In the genomic region with DNA sequence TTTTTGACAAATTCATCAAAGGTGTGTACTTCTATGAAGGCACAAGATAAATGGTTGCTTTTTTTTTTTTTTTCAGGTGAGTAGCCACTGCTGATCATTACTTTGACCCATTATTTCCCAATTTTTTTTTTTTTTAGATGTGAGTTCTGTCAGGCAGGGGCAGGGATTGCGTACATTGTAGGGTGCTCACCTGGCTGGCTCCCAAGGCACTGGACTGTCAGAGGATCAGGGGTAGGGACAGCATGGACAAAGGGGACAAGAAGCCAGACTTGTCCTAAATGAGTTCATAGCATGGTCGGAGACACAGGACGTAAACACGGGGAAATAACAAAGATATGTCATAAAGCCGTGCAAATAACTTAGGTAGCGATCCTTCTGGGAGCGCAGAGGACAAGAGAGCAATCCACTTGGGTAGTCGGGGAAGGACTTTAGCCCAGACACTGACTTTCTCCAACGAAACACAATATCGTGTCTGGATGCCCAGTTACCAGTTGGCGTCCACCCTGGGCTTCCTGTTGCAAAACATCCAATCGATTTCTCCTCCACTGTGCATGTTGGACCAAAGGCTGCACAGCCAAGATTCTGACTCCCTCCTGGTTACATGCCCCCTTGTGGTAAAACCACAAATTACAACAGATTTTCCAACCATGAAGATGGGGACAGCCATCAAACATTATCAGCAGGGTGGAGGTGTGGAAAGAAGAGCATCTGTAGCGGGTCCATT, we compare ENCODE assay signal across 9 cellular contexts. TPM values are rescaled to one million over a fixed set of nuclear protein-coding genes. Genes with fewer than 3 reads are reported as not detected.
A peak's percentile ranks its signal among the peaks of the same experiment; 100 is the strongest.
DNase-seq lines count a peak whose midpoint lies in the region; ATAC-seq and TF ChIP-seq lines count a peak whose summit lies in the region.
"Had no signal": no experiment of that assay in that cellular context is flagged by ENCODE, and none has a peak within 500 bp of the region (broad histone marks: within the 10 kb centered on the region; RNA-seq: fewer than 3 reads in every experiment).

No MANE protein-coding gene starts in this region.

- H3K36me3 ChIP-seq in adrenal gland (replicated peaks in 1 of 2): no peaks in the 10 kb centered on the region

- WGBS in adrenal gland, 4 donors: 86 to 96% (median 88%) methylated on average over 12 to 13 of the region's 13 CpGs

- no peaks in the 10 kb centered on the region for H3K9me3 ChIP-seq in adrenal gland (replicated peaks in 1 of 3)

- intact Hi-C loops in adrenal gland (cut with DNase I): no loop called here

- no peak for TF ChIP-seq POLR2A in adrenal gland (IDR thresholded peaks at IDR 0.05)

- no peak overlapping the region for H3K27ac ChIP-seq in adrenal gland
- H3K27ac ChIP-seq: VCaP had no signal

- DNase-seq in NCI-H526 (lab: John Stamatoyannopoulos, UW) (peak; percentile 14 to 63), NCI-H526 treated with DMSO at 0.1 percent for 48 hours (lab: John Stamatoyannopoulos, UW) (no peak), LHCN-M2 (ENCODE audit: low read depth) (peak; percentile 32), adrenal gland (no peak), left lobe of liver (ENCODE audit: low spot score) (peak; percentile 95), NCI-H2227 treated with DMSO at 0.1 percent for 48 hours (lab: John Stamatoyannopoulos, UW) (no peak)
- DNase-seq in NK-92 treated with Interleukin-12 subunit alpha and Interleukin-12 subunit beta, amount 100 ng/mL, for 24 hours (lab: John Stamatoyannopoulos, UW): no peak

- no peak overlapping the region for H3K4me3 ChIP-seq in adrenal gland

- H3K4me1 ChIP-seq in adrenal gland (replicated peaks in 1 of 2): peaks cover 6 to 20% of the 10 kb centered on the region in 2 donors

- peak; percentile 20 to 50 (median 32) for TF ChIP-seq CTCF in adrenal gland (IDR thresholded peaks at IDR 0.05)

- ATAC-seq in left lobe of liver (peak; percentile 92), HG03457 (IDR thresholded peaks at IDR 0.05; ENCODE audit: unreplicated experiment) (no peak)

- no peaks in the 10 kb centered on the region for H3K27me3 ChIP-seq in adrenal gland

RNA-seq across cellular contexts. Expression of a gene that starts 27.5 kb away (rescaled TPM):
- total RNA-seq in LHCN-M2 (2014; rRNA removed) (26.7 and 28.0 TPM in 2 replicates), adrenal gland (10 to 100 TPM in 5 of 8 donors, 1 to 10 TPM in 3; 4.5 to 16.6 (median 11.2) TPM), left lobe of liver (7.7 TPM)
- polyA plus RNA-seq in LHCN-M2 (2012): 12.8 TPM
- 1 to 10 TPM; 1.5 to 8.0 (median 2.8) TPM for polyA plus RNA-seq in adrenal gland

Comparison
In these comparisons a context has a peak if more than half of its experiments do, and no peak if none do; other contexts are left out.
1. DNase-seq: peak in NCI-H526 (2 of 2), LHCN-M2 (single experiment) and left lobe of liver (single experiment); none in NCI-H526 treated with DMSO at 0.1 percent for 48 hours (single experiment), adrenal gland (0 of 7), NCI-H2227 treated with DMSO at 0.1 percent for 48 hours (single experiment) and NK-92 treated with Interleukin-12 subunit alpha and Interleukin-12 subunit beta, amount 100 ng/mL, for 24 hours (single experiment).